ENCODE assay signal across 27 cellular contexts in the genomic region with DNA sequence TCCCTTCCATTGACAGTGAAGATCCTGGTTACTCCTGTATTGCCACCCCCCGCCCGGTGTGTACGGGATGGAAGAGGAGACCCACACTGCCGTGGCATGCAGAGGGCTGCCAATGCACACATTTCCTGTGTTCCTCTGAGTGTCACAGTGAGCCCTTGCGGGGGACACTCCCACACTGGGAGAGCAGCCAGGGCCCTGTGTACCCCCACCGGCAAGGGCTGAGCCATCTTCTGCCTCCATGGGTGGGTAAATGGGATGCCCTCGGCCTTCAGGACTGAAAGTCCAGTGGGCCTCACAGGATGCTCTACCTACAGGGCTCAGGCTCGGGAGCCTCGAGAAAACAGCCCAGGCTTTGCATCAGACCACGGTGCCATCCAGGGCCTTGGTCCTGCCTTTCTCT. TPM values are rescaled to one million over a fixed set of nuclear protein-coding genes. Genes with fewer than 3 reads are reported as not detected.
"Had no signal": no experiment of that assay in that cellular context is flagged by ENCODE, and none has a peak within 500 bp of the region (broad histone marks: within the 10 kb centered on the region; RNA-seq: fewer than 3 reads in every experiment).

No MANE protein-coding gene starts in this region.

- H3K9me3 ChIP-seq: esophagus muscularis mucosa, gastrocnemius medialis had no signal

- DNase-seq: activated CD4-positive, alpha-beta memory T cell treated with anti-CD3 and anti-CD28 coated beads, Interleukin-2, amount 10 ng/mL, durations not matched to agents 7 days and 5 days; activated CD4-positive, alpha-beta T cell treated with anti-CD3 and anti-CD28 coated beads for 36 hours; activated CD4-positive, alpha-beta T cell treated with anti-CD3 and anti-CD28 coated beads, Interleukin-2, amount 10 ng/mL, durations not matched to agents 24 days and 14 days; activated CD4-positive, CD25-positive, alpha-beta regulatory T cell; activated CD4-positive, CD25-positive, alpha-beta regulatory T cell treated with anti-CD3 and anti-CD28 coated beads, Interleukin-2, amount 50 U/mL, for 72 hours; activated CD8-positive, alpha-beta memory T cell treated with anti-CD3 and anti-CD28 coated beads, Interleukin-2, amount 50 U/mL, for 48 hours; activated gamma-delta T cell; activated naive CD4-positive, alpha-beta T cell; activated naive CD4-positive, alpha-beta T cell treated with anti-CD3 and anti-CD28 coated beads, Interleukin-2, amount 10 ng/mL, durations not matched to agents 7 days and 5 days; activated naive CD8-positive, alpha-beta T cell treated with anti-CD3 and anti-CD28 coated beads, Interleukin-2, amount 10 ng/mL, durations not matched to agents 7 days and 5 days; activated T-cell treated with anti-CD3 and anti-CD28 coated beads for 4 hours; activated T-cell treated with anti-CD3 and anti-CD28 coated beads, Interleukin-2, amount 50 U/mL, for 24 hours; activated T-cell treated with anti-CD3 and anti-CD28 coated beads, Interleukin-2, amount 50 U/mL, for 72 hours; brain microvascular endothelial cell; caudate nucleus; cortex of kidney; dermis blood vessel endothelial cell; effector CD4-positive, alpha-beta T cell; effector memory CD8-positive, alpha-beta T cell; erythroblast; foreskin keratinocyte; gastrocnemius medialis; glutamatergic neuron; T-helper 2 cell had no signal

- H3K9me3 Mint-ChIP-seq: activated CD4-positive, alpha-beta T cell treated with anti-CD3 and anti-CD28 coated beads, Interleukin-2, amount 10 ng/mL, durations not matched to agents 24 days and 14 days; activated naive CD4-positive, alpha-beta T cell treated with anti-CD3 and anti-CD28 coated beads, Interleukin-2, amount 10 ng/mL, durations not matched to agents 7 days and 5 days; activated naive CD8-positive, alpha-beta T cell treated with anti-CD3 and anti-CD28 coated beads, Interleukin-2, amount 10 ng/mL, durations not matched to agents 7 days and 5 days; activated T-cell treated with anti-CD3 and anti-CD28 coated beads, Interleukin-2, amount 50 U/mL, for 24 hours had no signal

- H3K27me3 ChIP-seq: brain microvascular endothelial cell, foreskin keratinocyte had no signal

- H3K4me3 Mint-ChIP-seq: activated CD4-positive, alpha-beta memory T cell treated with anti-CD3 and anti-CD28 coated beads, Interleukin-2, amount 10 ng/mL, durations not matched to agents 7 days and 5 days; activated CD4-positive, alpha-beta T cell treated with anti-CD3 and anti-CD28 coated beads for 36 hours; activated CD4-positive, alpha-beta T cell treated with anti-CD3 and anti-CD28 coated beads, Interleukin-2, amount 10 ng/mL, durations not matched to agents 24 days and 14 days; activated naive CD4-positive, alpha-beta T cell treated with anti-CD3 and anti-CD28 coated beads, Interleukin-2, amount 10 ng/mL, durations not matched to agents 7 days and 5 days; activated naive CD8-positive, alpha-beta T cell treated with anti-CD3 and anti-CD28 coated beads, Interleukin-2, amount 10 ng/mL, durations not matched to agents 7 days and 5 days; activated T-cell treated with anti-CD3 and anti-CD28 coated beads, Interleukin-2, amount 50 U/mL, for 24 hours; activated T-cell treated with anti-CD3 and anti-CD28 coated beads, Interleukin-2, amount 50 U/mL, for 72 hours; effector memory CD8-positive, alpha-beta T cell had no signal

- H3K36me3 ChIP-seq: brain microvascular endothelial cell, esophagus muscularis mucosa, gastrocnemius medialis had no signal

- H3K4me1 Mint-ChIP-seq: activated CD4-positive, alpha-beta memory T cell treated with anti-CD3 and anti-CD28 coated beads, Interleukin-2, amount 10 ng/mL, durations not matched to agents 7 days and 5 days; activated CD4-positive, alpha-beta T cell treated with anti-CD3 and anti-CD28 coated beads for 36 hours; activated CD4-positive, alpha-beta T cell treated with anti-CD3 and anti-CD28 coated beads, Interleukin-2, amount 10 ng/mL, durations not matched to agents 24 days and 14 days; activated naive CD4-positive, alpha-beta T cell treated with anti-CD3 and anti-CD28 coated beads, Interleukin-2, amount 10 ng/mL, durations not matched to agents 7 days and 5 days; activated naive CD8-positive, alpha-beta T cell treated with anti-CD3 and anti-CD28 coated beads, Interleukin-2, amount 10 ng/mL, durations not matched to agents 7 days and 5 days had no signal

- ATAC-seq: activated CD4-positive, alpha-beta T cell treated with anti-CD3 and anti-CD28 coated beads for 36 hours; activated naive CD4-positive, alpha-beta T cell treated with anti-CD3 and anti-CD28 coated beads, Interleukin-2, amount 50 U/mL, for 72 hours; activated T-cell treated with anti-CD3 and anti-CD28 coated beads, Interleukin-2, amount 50 U/mL, for 72 hours; effector memory CD8-positive, alpha-beta T cell; gastrocnemius medialis had no signal

- H3K4me1 ChIP-seq: esophagus muscularis mucosa, gastrocnemius medialis had no signal

- H3K36me3 Mint-ChIP-seq: activated naive CD4-positive, alpha-beta T cell treated with anti-CD3 and anti-CD28 coated beads, Interleukin-2, amount 10 ng/mL, durations not matched to agents 7 days and 5 days; activated naive CD8-positive, alpha-beta T cell treated with anti-CD3 and anti-CD28 coated beads, Interleukin-2, amount 10 ng/mL, durations not matched to agents 7 days and 5 days had no signal

- H3K27ac ChIP-seq: brain microvascular endothelial cell, esophagus muscularis mucosa, gastrocnemius medialis had no signal

- H3K27ac Mint-ChIP-seq: activated CD4-positive, alpha-beta memory T cell treated with anti-CD3 and anti-CD28 coated beads, Interleukin-2, amount 10 ng/mL, durations not matched to agents 7 days and 5 days; activated CD4-positive, alpha-beta T cell treated with anti-CD3 and anti-CD28 coated beads for 36 hours; activated CD4-positive, alpha-beta T cell treated with anti-CD3 and anti-CD28 coated beads, Interleukin-2, amount 10 ng/mL, durations not matched to agents 24 days and 14 days; activated naive CD4-positive, alpha-beta T cell treated with anti-CD3 and anti-CD28 coated beads, Interleukin-2, amount 10 ng/mL, durations not matched to agents 7 days and 5 days; activated naive CD4-positive, alpha-beta T cell treated with anti-CD3 and anti-CD28 coated beads, Interleukin-2, amount 50 U/mL, for 72 hours; activated naive CD8-positive, alpha-beta T cell treated with anti-CD3 and anti-CD28 coated beads, Interleukin-2, amount 10 ng/mL, durations not matched to agents 7 days and 5 days; activated T-cell treated with anti-CD3 and anti-CD28 coated beads, Interleukin-2, amount 50 U/mL, for 24 hours; activated T-cell treated with anti-CD3 and anti-CD28 coated beads, Interleukin-2, amount 50 U/mL, for 72 hours; effector memory CD8-positive, alpha-beta T cell had no signal

- H3K4me3 ChIP-seq: esophagus muscularis mucosa, gastrocnemius medialis had no signal

- H3K27me3 Mint-ChIP-seq: activated CD4-positive, alpha-beta memory T cell treated with anti-CD3 and anti-CD28 coated beads, Interleukin-2, amount 10 ng/mL, durations not matched to agents 7 days and 5 days; activated CD4-positive, alpha-beta T cell treated with anti-CD3 and anti-CD28 coated beads, Interleukin-2, amount 10 ng/mL, durations not matched to agents 24 days and 14 days; activated naive CD8-positive, alpha-beta T cell treated with anti-CD3 and anti-CD28 coated beads, Interleukin-2, amount 10 ng/mL, durations not matched to agents 7 days and 5 days; effector memory CD8-positive, alpha-beta T cell had no signal

RNA-seq across cellular contexts. Expression of a gene that starts 18.1 kb away (rescaled TPM):
- total RNA-seq: activated CD4-positive, alpha-beta memory T cell treated with anti-CD3 and anti-CD28 coated beads, Interleukin-2, amount 10 ng/mL, durations not matched to agents 7 days and 5 days; activated CD4-positive, alpha-beta T cell treated with anti-CD3 and anti-CD28 coated beads for 36 hours; activated CD4-positive, alpha-beta T cell treated with anti-CD3 and anti-CD28 coated beads, Interleukin-2, amount 10 ng/mL, durations not matched to agents 24 days and 14 days; activated naive CD4-positive, alpha-beta T cell treated with anti-CD3 and anti-CD28 coated beads, Interleukin-2, amount 50 U/mL, for 72 hours; activated naive CD8-positive, alpha-beta T cell treated with anti-CD3 and anti-CD28 coated beads, Interleukin-2, amount 10 ng/mL, durations not matched to agents 7 days and 5 days; activated T-cell treated with anti-CD3 and anti-CD28 coated beads, Interleukin-2, amount 50 U/mL, for 72 hours; gastrocnemius medialis; T-helper 1 cell treated with Interleukin-12 subunit alpha and Interleukin-12 subunit beta and Interleukin-4 antibody, amounts not matched to agents 30 ng/mL and 1 ng/mL, for 36 hours had no signal
